29 cellular contexts compared by ENCODE assay signal in the genomic region with DNA sequence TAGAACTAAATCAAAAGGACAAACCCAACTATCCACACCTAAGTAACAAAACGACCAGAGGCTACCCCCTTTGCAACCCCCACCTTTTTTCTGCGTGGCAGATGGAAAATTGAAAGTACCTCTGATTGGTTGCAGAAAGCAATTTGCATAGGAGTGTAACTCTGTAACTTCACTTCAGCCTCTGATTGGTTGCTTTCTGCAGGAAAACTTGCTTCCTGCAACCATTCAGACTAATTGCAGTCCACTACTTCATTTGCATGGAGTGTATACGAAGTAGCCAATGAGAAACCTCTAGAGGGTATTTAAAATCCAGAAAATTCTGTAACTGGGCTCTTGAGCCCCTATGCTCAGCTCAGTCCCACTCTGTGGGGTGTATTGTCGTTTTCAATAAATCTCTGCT.
"Had no signal": no experiment of that assay in that cellular context is flagged by ENCODE, and none has a peak within 500 bp of the region (broad histone marks: within the 10 kb centered on the region; RNA-seq: fewer than 3 reads in every experiment).

No MANE protein-coding gene starts in this region.

- DNase-seq: activated CD4-positive, alpha-beta T cell treated with anti-CD3 and anti-CD28 coated beads for 4 hours; activated CD4-positive, alpha-beta T cell treated with anti-CD3 and anti-CD28 coated beads, Interleukin-2, amount 50 U/mL, for 4 hours; activated naive CD4-positive, alpha-beta T cell; activated T-cell treated with anti-CD3 and anti-CD28 coated beads for 4 hours; activated T-cell treated with anti-CD3 and anti-CD28 coated beads, Interleukin-2, amount 50 U/mL, for 72 hours; cerebellar nuclear complex; colonic mucosa; effector CD8-positive, alpha-beta T cell; esophagus squamous epithelium; islet precursor cell; left ventricle myocardium inferior; nephron progenitor cell; ovary; retina; stimulated activated CD4-positive, alpha-beta T cell treated with anti-CD3 and anti-CD28 coated beads, Interleukin-12 subunit alpha, Interleukin-12 subunit beta, amount 100 ng/mL, for 4 hours; stimulated activated CD4-positive, alpha-beta T cell treated with anti-CD3 and anti-CD28 coated beads, Interleukin-4, amount 100 ng/mL, for 1 hour; upper lobe of left lung had no signal

- H3K4me2 ChIP-seq: hepatocyte had no signal

- H3K27me3 ChIP-seq: ascending aorta, cardiac muscle cell, colonic mucosa, gastroesophageal sphincter, hepatocyte, ovary, upper lobe of left lung, vagina had no signal

- H2AFZ ChIP-seq: hepatocyte had no signal

- H3K79me2 ChIP-seq: hepatocyte had no signal

- H3K9me3 ChIP-seq: ascending aorta, colonic mucosa, esophagus squamous epithelium, gastroesophageal sphincter, left ventricle myocardium inferior, ovary, prostate gland, thoracic aorta, upper lobe of left lung, vagina had no signal

- H3K4me1 ChIP-seq: ascending aorta, colonic mucosa, esophagus squamous epithelium, gastroesophageal sphincter, left ventricle myocardium inferior, prostate gland, upper lobe of left lung, vagina had no signal

- H3K36me3 ChIP-seq: ascending aorta, cardiac muscle cell, colonic mucosa, esophagus squamous epithelium, gastroesophageal sphincter, left ventricle myocardium inferior, ovary, prostate gland, thoracic aorta, upper lobe of left lung, vagina had no signal

- H3K27ac ChIP-seq: ascending aorta, cardiac muscle cell, colonic mucosa, epithelial cell of prostate, esophagus squamous epithelium, gastroesophageal sphincter, hepatocyte, left ventricle myocardium inferior, ovary, prostate gland, skin epidermis, thoracic aorta, upper lobe of left lung, vagina had no signal

- H3K4me3 ChIP-seq: ascending aorta, cardiac muscle cell, colonic mucosa, esophagus squamous epithelium, gastroesophageal sphincter, hepatocyte, left ventricle myocardium inferior, lung, ovary, prostate gland, skin epidermis, thoracic aorta, upper lobe of left lung, vagina had no signal

- ATAC-seq: activated naive CD4-positive, alpha-beta T cell treated with anti-CD3 and anti-CD28 coated beads, Interleukin-2, amount 50 U/mL, for 72 hours; activated T-cell treated with anti-CD3 and anti-CD28 coated beads, Interleukin-2, amount 50 U/mL, for 72 hours; gastroesophageal sphincter; sciatic nerve had no signal
